14 cellular contexts compared by ENCODE assay signal in the genomic region with DNA sequence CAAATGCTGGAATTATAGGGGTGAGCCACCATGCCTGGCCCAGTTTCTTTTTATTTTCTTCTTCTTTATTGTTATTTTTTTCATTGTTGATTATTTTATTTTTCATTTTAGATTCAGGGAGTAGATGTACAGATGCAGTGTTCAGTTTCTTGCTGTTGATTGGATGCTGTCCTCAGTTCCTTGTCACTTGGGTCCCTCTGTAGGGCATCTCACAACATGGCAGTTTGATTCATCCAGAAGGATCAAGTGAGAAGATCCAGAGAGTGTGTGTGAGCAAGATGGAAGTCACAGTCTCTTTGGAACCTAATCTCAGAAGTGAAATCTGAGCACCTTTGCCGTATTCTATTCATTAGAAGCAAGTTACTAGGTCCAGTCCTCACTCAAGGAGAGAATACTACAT. TPM values are rescaled to one million over a fixed set of nuclear protein-coding genes. Genes with fewer than 3 reads are reported as not detected.
A peak's percentile ranks its signal among the peaks of the same experiment; 100 is the strongest.
DNase-seq lines count a peak whose midpoint lies in the region; ATAC-seq and TF ChIP-seq lines count a peak whose summit lies in the region.
"Had no signal": no experiment of that assay in that cellular context is flagged by ENCODE, and none has a peak within 500 bp of the region (broad histone marks: within the 10 kb centered on the region; RNA-seq: fewer than 3 reads in every experiment).

No MANE protein-coding gene starts in this region.

- H3K4me3 ChIP-seq in GM12864 (ENCODE audit: low read depth, low read length) = no peak overlapping the region
- H3K4me3 ChIP-seq in foreskin fibroblast (ENCODE audit: low read depth in 1 of 2, low read length in 2 of 2) = no peak overlapping the region
- H3K4me3 ChIP-seq: ovary had no signal

- DNase-seq in AG08395 (ENCODE audit: low spot score) (peak; percentile 24), GM12864 (ENCODE audit: low read depth) (no peak), RPMI7951 (ENCODE audit: low read depth) (peak; percentile 40), foreskin fibroblast (no peak), germinal center (ENCODE audit: low spot score) (no peak), iPS-NIHi7 (ENCODE audit: extremely low spot score) (no peak)
- no peak for DNase-seq in stimulated activated CD4-positive, alpha-beta T cell treated with anti-CD3 and anti-CD28 coated beads, Interleukin-4, amount 100 ng/mL, for 24 hours
- DNase-seq in stimulated activated naive CD8-positive, alpha-beta T cell treated with anti-CD3 and anti-CD28 coated beads, Interleukin-15, Interleukin-2, amounts not matched to agents 100 U/mL and 50 U/mL, for 24 hours = no peak
- DNase-seq: activated CD8-positive, alpha-beta memory T cell treated with anti-CD3 and anti-CD28 coated beads, Interleukin-2, amount 10 ng/mL, durations not matched to agents 7 days and 5 days; activated naive CD8-positive, alpha-beta T cell treated with anti-CD3 and anti-CD28 coated beads for 36 hours; left ventricle myocardium superior; NCI-H2171 treated with DMSO at 0.1 percent for 48 hours; ovary; stimulated activated naive B cell treated with anti-CD40 and anti-IgM and Interleukin-4, amounts not matched to agents 10 μg/mL and 1 μg/mL and 100 μg/mL, for 72 hours had no signal

- TF ChIP-seq CTCF in GM12864 (IDR thresholded peaks at IDR 0.05; ENCODE audit: low read depth, low read length, missing control alignments) = peak; percentile 29
- TF ChIP-seq CTCF in foreskin fibroblast (IDR thresholded peaks at IDR 0.05; ENCODE audit: low read depth, low read length) = peak; percentile 19

- no peak for ATAC-seq in stimulated activated naive CD8-positive, alpha-beta T cell treated with anti-CD3 and anti-CD28 coated beads, Interleukin-15, Interleukin-2, amounts not matched to agents 100 U/mL and 50 U/mL, for 24 hours
- ATAC-seq: activated CD8-positive, alpha-beta memory T cell treated with anti-CD3 and anti-CD28 coated beads, Interleukin-2, amount 10 ng/mL, durations not matched to agents 7 days and 5 days; left ventricle myocardium superior; stimulated activated naive B cell treated with anti-CD40 and anti-IgM and Interleukin-4, amounts not matched to agents 10 μg/mL and 1 μg/mL and 100 μg/mL, for 72 hours had no signal

RNA-seq across cellular contexts. Expression of a gene that starts 20.9 kb away (rescaled TPM):
- total RNA-seq in RPMI7951 (2014; rRNA removed; shearing (Covaris generic)) = 66.8 and 69.0 TPM in 2 replicates

Comparison
In these comparisons a context has a peak if more than half of its experiments do, and no peak if none do; other contexts are left out.
1. DNase-seq: peak in AG08395 (single experiment) and RPMI7951 (single experiment); none in GM12864 (single experiment), foreskin fibroblast (0 of 2), stimulated activated CD4-positive, alpha-beta T cell treated with anti-CD3 and anti-CD28 coated beads, Interleukin-4, amount 100 ng/mL, for 24 hours (single experiment), germinal center (single experiment), stimulated activated naive CD8-positive, alpha-beta T cell treated with anti-CD3 and anti-CD28 coated beads, Interleukin-15, Interleukin-2, amounts not matched to agents 100 U/mL and 50 U/mL, for 24 hours (single experiment) and iPS-NIHi7 (single experiment).